Comparison of ENCODE assay signal across 9 cellular contexts in the genomic region with DNA sequence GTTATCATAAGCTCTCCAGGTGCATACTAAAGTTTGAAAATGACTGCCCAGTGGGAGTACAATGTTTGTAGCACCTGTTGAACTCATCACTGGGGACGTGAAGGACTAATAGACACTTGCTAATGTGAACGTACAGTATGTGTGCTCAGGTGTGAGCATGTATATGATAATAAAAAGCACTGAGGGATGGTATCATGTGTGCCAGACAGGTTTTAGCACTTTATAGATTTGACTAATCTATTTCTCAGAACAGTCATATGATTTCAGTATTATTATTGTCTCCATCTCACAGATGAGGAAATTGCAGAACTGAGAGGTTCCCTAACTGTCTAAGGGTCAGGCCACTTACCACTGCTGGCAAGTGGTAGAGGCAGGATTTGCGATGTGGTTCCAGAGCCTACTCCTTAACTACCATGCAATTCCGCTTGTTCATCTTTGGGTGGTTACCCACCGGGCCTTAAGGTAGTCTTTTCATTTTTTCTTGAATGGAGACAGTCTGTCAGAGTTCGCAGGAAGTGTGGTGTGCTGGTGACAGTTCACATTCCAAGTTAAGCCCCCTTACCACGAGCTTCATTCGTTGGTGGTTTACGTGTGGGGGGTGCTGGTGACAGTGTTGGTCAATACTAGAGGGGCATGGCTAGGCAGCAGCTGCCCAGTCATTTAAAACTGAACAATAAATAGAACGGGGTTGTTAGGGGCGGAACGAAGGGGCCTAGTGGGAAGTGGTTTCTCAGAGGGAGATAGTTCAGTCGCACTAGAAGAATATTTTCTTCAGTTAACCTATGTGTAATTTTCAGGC. TPM values are rescaled to one million over a fixed set of nuclear protein-coding genes. Genes with fewer than 3 reads are reported as not detected.
DNase-seq lines count a peak whose midpoint lies in the region; ATAC-seq and TF ChIP-seq lines count a peak whose summit lies in the region.
"Had no signal": no experiment of that assay in that cellular context is flagged by ENCODE, and none has a peak within 500 bp of the region (broad histone marks: within the 10 kb centered on the region; RNA-seq: fewer than 3 reads in every experiment).

No MANE protein-coding gene starts in this region.

- H4K20me1 ChIP-seq in hepatocyte (ENCODE audit: insufficient read depth, poor library complexity, severe bottlenecking): peaks cover 22% of the 10 kb centered on the region

- in situ Hi-C loops in GM13976 (cut with MboI; ENCODE audit: low sequenced_read_pairs, unreplicated experiment): no loop called here
- in situ Hi-C loops in KBM-7 (cut with MboI; ENCODE audit: low pct_unique_long_range_greater_than_20kb, low sequenced_read_pairs): no loop called here

- peaks cover 100% of the 10 kb centered on the region for H3K79me2 ChIP-seq in hepatocyte

- no peaks in the 10 kb centered on the region for H3K27me3 ChIP-seq in hepatocyte
- H3K27me3 ChIP-seq: cardiac muscle cell had no signal

- peaks cover 28% of the 10 kb centered on the region for H3K4me1 ChIP-seq in hepatocyte (ENCODE audit: insufficient read depth)

- H3K9me3 ChIP-seq in hepatocyte (ENCODE audit: low read depth): no peaks in the 10 kb centered on the region

- H3K36me3 ChIP-seq in hepatocyte (replicated peaks; ENCODE audit: insufficient read depth, low read depth): no peaks in the 10 kb centered on the region
- H3K36me3 ChIP-seq: cardiac muscle cell had no signal

- 80% methylated on average over 13 of the region's 13 CpGs for WGBS in hepatocyte (ENCODE audit: low lambda C conversion rate, missing lambda C conversion rate)

- H3K4me2 ChIP-seq in hepatocyte: no peak overlapping the region

- peak; percentile 70 for ATAC-seq in GM21529 (IDR thresholded peaks at IDR 0.05; ENCODE audit: unreplicated experiment)

- H3K27ac ChIP-seq in hepatocyte: peak overlapping the region; percentile 8

- H2AFZ ChIP-seq in hepatocyte: no peak overlapping the region

- DNase-seq in GM13976 (ENCODE audit: low spot score) (peak; percentile 58), KBM-7 (peak; percentile 80), hepatocyte (ENCODE audit: low spot score) (no peak), COLO829 (ENCODE audit: low spot score) (no peak), NCI-H526 treated with DMSO at 0.1 percent for 48 hours (lab: John Stamatoyannopoulos, UW) (no peak), SHP77 (lab: John Stamatoyannopoulos, UW) (no peak), NCI-H510A treated with DMSO at 0.1 percent for 48 hours (lab: John Stamatoyannopoulos, UW) (no peak)

- no peaks in the 10 kb centered on the region for H3K9me2 ChIP-seq in hepatocyte (replicated peaks; ENCODE audit: insufficient read depth)

- H3K4me3 ChIP-seq in hepatocyte: no peak overlapping the region
- H3K4me3 ChIP-seq: cardiac muscle cell had no signal

- TF ChIP-seq CTCF in GM13976 (IDR thresholded peaks at IDR 0.05; ENCODE audit: borderline replicate concordance, control extremely low read depth, extremely low read depth, insufficient read depth, missing control alignments) (no peak), hepatocyte (IDR thresholded peaks at IDR 0.05; ENCODE audit: poor library complexity) (no peak)

RNA-seq across cellular contexts. Expression of a gene that starts 46.8 kb away (rescaled TPM):
- 23.6 and 28.7 TPM in 2 replicates for total RNA-seq in hepatocyte
- polyA plus RNA-seq in hepatocyte: 15.2 and 19.7 TPM in 2 replicates

Comparison
In these comparisons a context has a peak if more than half of its experiments do, and no peak if none do; other contexts are left out.
1. DNase-seq: peak in GM13976 (single experiment) and KBM-7 (single experiment); none in hepatocyte (single experiment), COLO829 (single experiment), NCI-H526 treated with DMSO at 0.1 percent for 48 hours (single experiment), SHP77 (0 of 2) and NCI-H510A treated with DMSO at 0.1 percent for 48 hours (single experiment).